In genomic region chr11:10328314-10329090, GRCh38 we compare ENCODE assay signal across 11 cellular contexts. TPM values are rescaled to one million over a fixed set of nuclear protein-coding genes. Genes with fewer than 3 reads are reported as not detected.
DNase-seq lines count a peak whose midpoint lies in the region; TF ChIP-seq lines count a peak whose summit lies in the region.
"Had no signal": no experiment of that assay in that cellular context is flagged by ENCODE, and none has a peak within 500 bp of the region (broad histone marks: within the 10 kb centered on the region; RNA-seq: fewer than 3 reads in every experiment).

No MANE protein-coding gene starts in this region.

- no peaks in the 10 kb centered on the region for H3K36me3 Mint-ChIP-seq in progenitor cell of endocrine pancreas (ENCODE audit: insufficient read depth)
- H3K36me3 Mint-ChIP-seq: activated naive CD8-positive, alpha-beta T cell treated with anti-CD3 and anti-CD28 coated beads, Interleukin-2, amount 10 ng/mL, durations not matched to agents 7 days and 5 days had no signal

- peak; percentile 51 for DNase-seq in Caki2 (ENCODE audit: low read depth)
- peak; percentile 67 to 78 for DNase-seq in SJCRH30
- DNase-seq in fibroblast of pulmonary artery (ENCODE audit: low read depth), result peak; percentile 63
- DNase-seq in progenitor cell of endocrine pancreas (ENCODE audit: low spot score, unreplicated experiment), result no peak
- no peak for DNase-seq in DMS114 treated with DMSO at 0.1 percent for 48 hours (lab: John Stamatoyannopoulos, UW; ENCODE audit: unreplicated experiment)
- no peak for DNase-seq in GF-D8 (lab: John Stamatoyannopoulos, UW)
- DNase-seq in COLO668 (lab: John Stamatoyannopoulos, UW; ENCODE audit: unreplicated experiment), result no peak
- DNase-seq in GOT3 (lab: John Stamatoyannopoulos, UW), result no peak
- DNase-seq: activated naive CD8-positive, alpha-beta T cell treated with anti-CD3 and anti-CD28 coated beads, Interleukin-2, amount 10 ng/mL, durations not matched to agents 7 days and 5 days; NCI-H446 treated with DMSO at 0.1 percent for 48 hours; WERI-Rb-1 had no signal

- H3K4me1 Mint-ChIP-seq in progenitor cell of endocrine pancreas (ENCODE audit: low read depth), result peaks cover 44% of the 10 kb centered on the region
- H3K4me1 Mint-ChIP-seq: activated naive CD8-positive, alpha-beta T cell treated with anti-CD3 and anti-CD28 coated beads, Interleukin-2, amount 10 ng/mL, durations not matched to agents 7 days and 5 days had no signal

- peaks cover 3% of the 10 kb centered on the region for H3K27me3 Mint-ChIP-seq in progenitor cell of endocrine pancreas

- no peaks in the 10 kb centered on the region for H3K9me3 ChIP-seq in SJCRH30 (replicated peaks)

- H3K27ac Mint-ChIP-seq in progenitor cell of endocrine pancreas, result peak overlapping the region; percentile 87
- H3K27ac Mint-ChIP-seq: activated naive CD8-positive, alpha-beta T cell treated with anti-CD3 and anti-CD28 coated beads, Interleukin-2, amount 10 ng/mL, durations not matched to agents 7 days and 5 days had no signal

- H3K4me1 ChIP-seq in SJCRH30, result peaks cover 36% of the 10 kb centered on the region

- H3K36me3 ChIP-seq in SJCRH30, result no peaks in the 10 kb centered on the region
- H3K36me3 ChIP-seq: WERI-Rb-1 had no signal

- in situ Hi-C loops in Caki2 (cut with HindIII; ENCODE audit: low pct_unique_long_range_greater_than_20kb, low sequenced_read_pairs), result no loop called here

- H3K4me3 ChIP-seq in SJCRH30, result no peak overlapping the region
- no peak overlapping the region for H3K4me3 ChIP-seq in fibroblast of pulmonary artery (replicated peaks; ENCODE audit: low read depth, low read length)

- H3K27ac ChIP-seq in SJCRH30, result peak overlapping the region; percentile 27; the same call in 1 of the 2 replicates
- H3K27ac ChIP-seq: WERI-Rb-1 had no signal

- no peaks in the 10 kb centered on the region for H3K27me3 ChIP-seq in SJCRH30

- no peak for TF ChIP-seq CTCF in fibroblast of pulmonary artery (IDR thresholded peaks at IDR 0.05; ENCODE audit: low read length, missing control alignments)
- TF ChIP-seq CTCF in progenitor cell of endocrine pancreas (IDR thresholded peaks at IDR 0.05; ENCODE audit: unreplicated experiment), result no peak

- no peaks in the 10 kb centered on the region for H3K9me3 Mint-ChIP-seq in progenitor cell of endocrine pancreas (ENCODE audit: low read depth)
- H3K9me3 Mint-ChIP-seq: activated naive CD8-positive, alpha-beta T cell treated with anti-CD3 and anti-CD28 coated beads, Interleukin-2, amount 10 ng/mL, durations not matched to agents 7 days and 5 days had no signal

- H3K4me3 Mint-ChIP-seq in progenitor cell of endocrine pancreas (ENCODE audit: low read depth), result no peak overlapping the region
- H3K4me3 Mint-ChIP-seq: activated naive CD8-positive, alpha-beta T cell treated with anti-CD3 and anti-CD28 coated beads, Interleukin-2, amount 10 ng/mL, durations not matched to agents 7 days and 5 days had no signal

RNA-seq across cellular contexts. Expression of gene ADM, which starts 23.6 kb away (rescaled TPM):
- 95.5 and 101 TPM in 2 replicates for total RNA-seq in Caki2 (2014; rRNA removed; shearing (Covaris generic); ENCODE audit: low replicate concordance)
- 2.2 and 2.3 TPM in 2 replicates for total RNA-seq in SJCRH30 (2014; rRNA removed; shearing (Covaris generic))
- total RNA-seq in progenitor cell of endocrine pancreas, result 8.4 and 9.4 TPM in 2 replicates

RNA-seq across cellular contexts. Expression of gene SBF2, which starts 34.5 kb away (rescaled TPM):
- 7.5 and 10.1 TPM in 2 replicates for total RNA-seq in Caki2 (2014; rRNA removed; shearing (Covaris generic); ENCODE audit: low replicate concordance)
- total RNA-seq in SJCRH30 (2014; rRNA removed; shearing (Covaris generic)), result 31.8 and 34.7 TPM in 2 replicates
- 43.8 and 44.9 TPM in 2 replicates for total RNA-seq in progenitor cell of endocrine pancreas

Comparison
In these comparisons a context has a peak if more than half of its experiments do, and no peak if none do; other contexts are left out.
1. DNase-seq: peak in Caki2 (single experiment), SJCRH30 (2 of 2) and fibroblast of pulmonary artery (single experiment); none in progenitor cell of endocrine pancreas (single experiment), DMS114 treated with DMSO at 0.1 percent for 48 hours (single experiment), GF-D8 (single experiment), COLO668 (single experiment) and GOT3 (single experiment).